In genomic region chr1:10472220-10473144, GRCh38 we compare ENCODE assay signal across 8 cellular contexts. TPM values are rescaled to one million over a fixed set of nuclear protein-coding genes. Genes with fewer than 3 reads are reported as not detected.
DNase-seq lines count a peak whose midpoint lies in the region; ATAC-seq and TF ChIP-seq lines count a peak whose summit lies in the region.

A gene with protein sequence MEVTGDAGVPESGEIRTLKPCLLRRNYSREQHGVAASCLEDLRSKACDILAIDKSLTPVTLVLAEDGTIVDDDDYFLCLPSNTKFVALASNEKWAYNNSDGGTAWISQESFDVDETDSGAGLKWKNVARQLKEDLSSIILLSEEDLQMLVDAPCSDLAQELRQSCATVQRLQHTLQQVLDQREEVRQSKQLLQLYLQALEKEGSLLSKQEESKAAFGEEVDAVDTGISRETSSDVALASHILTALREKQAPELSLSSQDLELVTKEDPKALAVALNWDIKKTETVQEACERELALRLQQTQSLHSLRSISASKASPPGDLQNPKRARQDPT (minus strand): TSS chr1:10472529. CDS start chr1:10472458, 71 bp downstream.

- intact Hi-C loops in cardiac septum (cut with DNase I) = no loop called here
- intact Hi-C loops in transverse colon (cut with DNase I; ENCODE audit: low total_unique reads) = loop anchor here (10.0 kb wide), 1 partner anchor 1822 kb away; no protein-coding TSS in a partner anchor

- peak; percentile 79 for ATAC-seq in HG02678 (IDR thresholded peaks at IDR 0.05; ENCODE audit: unreplicated experiment)
- ATAC-seq in activated naive CD8-positive, alpha-beta T cell treated with anti-CD3 and anti-CD28 coated beads, Interleukin-2, amount 50 U/mL, for 24 hours = peak; percentile 87

- peak within 1 kb of the TSS; percentile 33 for H4K91ac ChIP-seq in trophoblast cell (ENCODE audit: low read depth, low read length)

- no peak within 1 kb of the TSS for H2BK120ac ChIP-seq in trophoblast cell (ENCODE audit: insufficient read depth, low read length, poor library complexity)

- H3K9me3 Mint-ChIP-seq in activated naive CD8-positive, alpha-beta T cell treated with anti-CD3 and anti-CD28 coated beads, Interleukin-2, amount 50 U/mL, for 24 hours = no peaks in the 10 kb centered on the region

- H3K4me3 Mint-ChIP-seq in activated naive CD8-positive, alpha-beta T cell treated with anti-CD3 and anti-CD28 coated beads, Interleukin-2, amount 50 U/mL, for 24 hours = peak within 1 kb of the TSS; percentile 98

- H2BK5ac ChIP-seq in trophoblast cell (ENCODE audit: low read depth, low read length, poor library complexity) = peak within 1 kb of the TSS; percentile 9

- H3K9me3 ChIP-seq in trophoblast cell (ENCODE audit: insufficient read depth, low read depth, low read length) (no peaks in the 10 kb centered on the region), transverse colon (no peaks in the 10 kb centered on the region)

- peaks cover 13% of the 10 kb centered on the region for H3K79me1 ChIP-seq in trophoblast cell (ENCODE audit: low read length)

- TF ChIP-seq EP300 in transverse colon (IDR thresholded peaks at IDR 0.05; ENCODE audit: low read depth) = no peak

- in situ Hi-C loops in transverse colon (cut with MboI; ENCODE audit: low pct_ligation_motif_present in 1 of 4, low pct_unique_long_range_greater_than_20kb in 1 of 4, low sequenced_read_pairs in 3 of 4) = no loop called here

- H3K27me3 Mint-ChIP-seq in activated naive CD8-positive, alpha-beta T cell treated with anti-CD3 and anti-CD28 coated beads, Interleukin-2, amount 50 U/mL, for 24 hours = no peaks in the 10 kb centered on the region

- no CpG with 5 or more reads among the region's 59 CpGs for WGBS in trophoblast cell (ENCODE audit: extremely low coverage, insufficient coverage, insufficient read length)
- 0 to 3% methylated on average over 11 to 32 of the region's 59 CpGs for WGBS in transverse colon (ENCODE audit: low coverage in 1 of 2), 2 donors

- peaks cover 11% of the 10 kb centered on the region for H3K79me2 ChIP-seq in trophoblast cell (ENCODE audit: control insufficient read depth, insufficient read depth, low read length, poor library complexity)

- TF ChIP-seq POLR2A in transverse colon (IDR thresholded peaks at IDR 0.05) = peak; percentile 46

- peaks cover 49% of the 10 kb centered on the region for H3K4me1 Mint-ChIP-seq in activated naive CD8-positive, alpha-beta T cell treated with anti-CD3 and anti-CD28 coated beads, Interleukin-2, amount 50 U/mL, for 24 hours

- TF ChIP-seq CTCF in GM10266 (IDR thresholded peaks at IDR 0.05; ENCODE audit: control insufficient read depth, insufficient read depth, low read depth, missing control alignments) = no peak
- TF ChIP-seq CTCF in transverse colon (IDR thresholded peaks at IDR 0.05) = no peak

- peaks cover 4% of the 10 kb centered on the region in 2 experiments for H3K4me1 ChIP-seq in trophoblast cell (ENCODE audit: control insufficient read depth in 1 of 2, insufficient read depth in 2 of 2, low read length in 2 of 2)
- H3K4me1 ChIP-seq in transverse colon = peaks cover 11 to 35% (median 27%) of the 10 kb centered on the region in 4 donors

- H3K9ac ChIP-seq in trophoblast cell (ENCODE audit: low read length) = peak within 1 kb of the TSS; percentile 35

- H3K36me3 ChIP-seq in trophoblast cell (ENCODE audit: control insufficient read depth in 1 of 2, insufficient read depth in 2 of 2, low read length in 2 of 2) = peaks cover 9 to 13% of the 10 kb centered on the region in 2 experiments
- H3K36me3 ChIP-seq in transverse colon = peaks cover 0 to 12% (median 5%) of the 10 kb centered on the region in 4 donors

- peaks cover 23% of the 10 kb centered on the region for H3K36me3 Mint-ChIP-seq in activated naive CD8-positive, alpha-beta T cell treated with anti-CD3 and anti-CD28 coated beads, Interleukin-2, amount 50 U/mL, for 24 hours (ENCODE audit: low read depth)

- peak within 1 kb of the TSS; percentile 61 for H2AFZ ChIP-seq in trophoblast cell (ENCODE audit: insufficient read depth, low read length, poor library complexity)

- no peak within 1 kb of the TSS for H2AK5ac ChIP-seq in trophoblast cell (ENCODE audit: low read length)

- H3K4me3 ChIP-seq in trophoblast cell (ENCODE audit: low read depth, low read length) (peak within 1 kb of the TSS; percentile 83), transverse colon (peak within 1 kb of the TSS; percentile 64 to 88 (median 68))

- H4K8ac ChIP-seq in trophoblast cell (ENCODE audit: low read depth, low read length) = peak within 1 kb of the TSS; percentile 70

- peak within 1 kb of the TSS; percentile 45 for H3K14ac ChIP-seq in trophoblast cell (ENCODE audit: low read length)

- H3K23ac ChIP-seq in trophoblast cell (ENCODE audit: low read length) = no peak within 1 kb of the TSS

- peak within 1 kb of the TSS; percentile 13 for H3K4ac ChIP-seq in trophoblast cell (ENCODE audit: low read depth, low read length)

- H3K18ac ChIP-seq in trophoblast cell (ENCODE audit: low read length) = no peak within 1 kb of the TSS

- H3K27me3 ChIP-seq in trophoblast cell (ENCODE audit: insufficient read depth, low read length) = no peaks in the 10 kb centered on the region
- H3K27me3 ChIP-seq in transverse colon = no peaks in the 10 kb centered on the region

- H3K27ac ChIP-seq in trophoblast cell (ENCODE audit: low read depth, low read length) (peak within 1 kb of the TSS; percentile 30), transverse colon (peak within 1 kb of the TSS; percentile 71 to 84 (median 80))

- H2BK12ac ChIP-seq in trophoblast cell (ENCODE audit: low read length) = no peak within 1 kb of the TSS

- H3K27ac Mint-ChIP-seq in activated naive CD8-positive, alpha-beta T cell treated with anti-CD3 and anti-CD28 coated beads, Interleukin-2, amount 50 U/mL, for 24 hours = peak within 1 kb of the TSS; percentile 97

- peak within 1 kb of the TSS; percentile 54 for H4K12ac ChIP-seq in trophoblast cell (ENCODE audit: low read depth, low read length)

- peak within 1 kb of the TSS; percentile 68 for H3K4me2 ChIP-seq in trophoblast cell (ENCODE audit: low read length)

- DNase-seq in GM10266 (ENCODE audit: extremely low spot score) = peak; percentile 89
- peak; percentile 80 for DNase-seq in NCI-H1417 treated with DMSO at 0.1 percent for 48 hours (lab: John Stamatoyannopoulos, UW)
- peak; percentile 96 for DNase-seq in SW480 (ENCODE audit: low spot score)
- DNase-seq in activated naive CD8-positive, alpha-beta T cell treated with anti-CD3 and anti-CD28 coated beads, Interleukin-2, amount 50 U/mL, for 24 hours = peak; percentile 92
- DNase-seq in cardiac septum (ENCODE audit: low spot score) = peak; percentile 96
- peak; percentile 94 to 97 for DNase-seq in trophoblast cell
- peak; percentile 94 for DNase-seq in transverse colon

RNA-seq across cellular contexts. Expression of the gene that starts here (rescaled TPM):
- total RNA-seq in cardiac septum = 22.8 TPM
- 37.3 and 37.9 TPM in 2 replicates for polyA plus RNA-seq in trophoblast cell (2013)
- 10 to 100 TPM in 3 of 4 donors, 1 to 10 TPM in 1; 7.5 to 31.6 (median 17.1) TPM for total RNA-seq in transverse colon

Comparison
In these comparisons a context has a peak if more than half of its experiments do, and no peak if none do; other contexts are left out.
1. Peak in every context shown above with its lines: DNase-seq, ATAC-seq, H3K4me3 ChIP-seq and H3K27ac ChIP-seq.